Comparison of ENCODE assay signal across 8 cellular contexts in the genomic region with DNA sequence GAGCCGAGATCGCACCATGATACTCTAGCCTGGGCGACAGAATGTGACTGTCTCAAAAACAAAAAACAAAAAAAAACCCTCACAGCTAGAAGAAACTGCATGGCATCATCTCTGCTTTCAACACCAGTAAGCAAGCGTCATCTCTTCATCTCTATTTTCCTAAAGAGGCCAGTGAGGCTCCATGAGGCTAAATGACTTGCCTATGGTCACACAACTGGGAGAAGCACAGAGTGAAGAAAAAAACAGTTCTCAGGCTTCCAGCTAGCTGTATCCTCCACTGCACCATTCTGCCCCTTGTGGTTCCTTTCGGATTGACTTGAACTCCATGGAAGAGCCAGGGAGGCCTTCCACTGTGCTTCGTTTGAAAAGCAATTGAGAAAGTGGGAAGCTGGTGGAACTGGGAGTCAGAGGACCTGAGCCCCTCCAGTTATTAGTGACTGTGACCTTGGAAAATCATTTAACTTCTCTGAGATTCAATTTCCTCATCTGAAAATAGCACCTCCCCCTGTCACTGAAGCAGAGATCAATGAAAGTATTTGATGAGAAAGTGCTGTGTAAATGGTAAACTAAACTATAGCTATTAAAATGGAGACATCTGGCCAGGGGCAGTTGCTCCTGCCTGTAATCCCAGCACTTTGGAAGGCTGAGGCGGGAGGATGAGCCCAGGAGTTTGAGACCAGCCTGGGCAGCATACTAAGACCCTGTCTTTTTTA. TPM values are rescaled to one million over a fixed set of nuclear protein-coding genes. Genes with fewer than 3 reads are reported as not detected.
DNase-seq lines count a peak whose midpoint lies in the region; ATAC-seq and TF ChIP-seq lines count a peak whose summit lies in the region.

No MANE protein-coding gene starts in this region.

- TF ChIP-seq CTCF in WI38 (IDR thresholded peaks at IDR 0.05; ENCODE audit: low read depth, low read length), result peak; percentile 63

- H2BK5ac ChIP-seq in trophoblast cell (ENCODE audit: low read depth, low read length, poor library complexity), result peak overlapping the region; percentile 63

- no peaks in the 10 kb centered on the region for H3K27me3 ChIP-seq in trophoblast cell (ENCODE audit: insufficient read depth, low read length)

- peaks cover 0 to 8% of the 10 kb centered on the region in 2 experiments for H3K4me1 ChIP-seq in trophoblast cell (ENCODE audit: control insufficient read depth in 1 of 2, insufficient read depth in 2 of 2, low read length in 2 of 2)

- no peak overlapping the region for H2AFZ ChIP-seq in trophoblast cell (ENCODE audit: insufficient read depth, low read length, poor library complexity)

- H2BK12ac ChIP-seq in trophoblast cell (ENCODE audit: low read length), result no peak overlapping the region

- H4K91ac ChIP-seq in trophoblast cell (ENCODE audit: low read depth, low read length), result peak overlapping the region; percentile 47

- H3K79me1 ChIP-seq in trophoblast cell (ENCODE audit: low read length), result no peaks in the 10 kb centered on the region

- H3K23ac ChIP-seq in trophoblast cell (ENCODE audit: low read length), result no peak overlapping the region

- no peak overlapping the region for H3K14ac ChIP-seq in trophoblast cell (ENCODE audit: low read length)

- intact Hi-C loops in Right ventricle myocardium inferior (cut with DNase I) (no loop called here), cardiac septum (cut with DNase I) (no loop called here), head of caudate nucleus (cut with DNase I) (no loop called here)

- H4K8ac ChIP-seq in trophoblast cell (ENCODE audit: low read depth, low read length), result no peak overlapping the region

- no peak overlapping the region for H4K12ac ChIP-seq in trophoblast cell (ENCODE audit: low read depth, low read length)

- H2AK5ac ChIP-seq in trophoblast cell (ENCODE audit: low read length), result no peak overlapping the region

- H3K79me2 ChIP-seq in trophoblast cell (ENCODE audit: control insufficient read depth, insufficient read depth, low read length, poor library complexity), result no peaks in the 10 kb centered on the region

- H3K27ac ChIP-seq in trophoblast cell (ENCODE audit: low read depth, low read length), result no peak overlapping the region

- no peak overlapping the region for H3K9ac ChIP-seq in trophoblast cell (ENCODE audit: low read length)

- DNase-seq in Right ventricle myocardium inferior (ENCODE audit: missing footprints) (no peak), cardiac septum (ENCODE audit: low spot score) (no peak), NCI-H146 (lab: John Stamatoyannopoulos, UW) (peak; percentile 71), head of caudate nucleus (peak in 37 of 42 donors; percentile 22 to 82 (median 59)), trophoblast cell (peak; percentile 66 to 80)
- DNase-seq in NK-92 treated with Interleukin-12 subunit alpha and Interleukin-12 subunit beta, amount 100 ng/mL, for 24 hours (lab: John Stamatoyannopoulos, UW), result no peak

- no CpG with 5 or more reads among the region's 7 CpGs for WGBS in trophoblast cell (ENCODE audit: extremely low coverage, insufficient coverage, insufficient read length)

- H3K4me3 ChIP-seq in WI38 (ENCODE audit: low read depth, low read length) (no peak overlapping the region), trophoblast cell (ENCODE audit: low read depth, low read length) (no peak overlapping the region)

- peak; percentile 86 for ATAC-seq in Right ventricle myocardium inferior
- no peak for ATAC-seq in HG02571 (IDR thresholded peaks at IDR 0.05; ENCODE audit: unreplicated experiment)

- no peak overlapping the region for H3K4ac ChIP-seq in trophoblast cell (ENCODE audit: low read depth, low read length)

- H3K18ac ChIP-seq in trophoblast cell (ENCODE audit: low read length), result no peak overlapping the region

- H2BK120ac ChIP-seq in trophoblast cell (ENCODE audit: insufficient read depth, low read length, poor library complexity), result peak overlapping the region; percentile 22

- H3K9me3 ChIP-seq in trophoblast cell (ENCODE audit: insufficient read depth, low read depth, low read length), result no peaks in the 10 kb centered on the region

- H3K4me2 ChIP-seq in trophoblast cell (ENCODE audit: low read length), result no peak overlapping the region

- no peaks in the 10 kb centered on the region for H3K36me3 ChIP-seq in trophoblast cell (ENCODE audit: control insufficient read depth in 1 of 2, insufficient read depth in 2 of 2, low read length in 2 of 2)

RNA-seq across cellular contexts. Expression of a gene that starts 32.1 kb away (rescaled TPM):
- total RNA-seq in Right ventricle myocardium inferior (12.7 TPM), cardiac septum (19.1 TPM)
- polyA plus RNA-seq in trophoblast cell (2013), result 8.3 and 9.0 TPM in 2 replicates

RNA-seq across cellular contexts. Expression of a gene that starts 45.1 kb away (rescaled TPM):
- total RNA-seq in Right ventricle myocardium inferior (161 TPM), cardiac septum (147 TPM)
- 679 and 691 TPM in 2 replicates for polyA plus RNA-seq in trophoblast cell (2013)

Comparison
In these comparisons a context has a peak if more than half of its experiments do, and no peak if none do; other contexts are left out.
1. DNase-seq: peak in NCI-H146 (single experiment), head of caudate nucleus (37 of 42) and trophoblast cell (2 of 2); none in Right ventricle myocardium inferior (single experiment), cardiac septum (single experiment) and NK-92 treated with Interleukin-12 subunit alpha and Interleukin-12 subunit beta, amount 100 ng/mL, for 24 hours (single experiment).